Comparison of ENCODE assay signal across 16 cellular contexts in the genomic region with DNA sequence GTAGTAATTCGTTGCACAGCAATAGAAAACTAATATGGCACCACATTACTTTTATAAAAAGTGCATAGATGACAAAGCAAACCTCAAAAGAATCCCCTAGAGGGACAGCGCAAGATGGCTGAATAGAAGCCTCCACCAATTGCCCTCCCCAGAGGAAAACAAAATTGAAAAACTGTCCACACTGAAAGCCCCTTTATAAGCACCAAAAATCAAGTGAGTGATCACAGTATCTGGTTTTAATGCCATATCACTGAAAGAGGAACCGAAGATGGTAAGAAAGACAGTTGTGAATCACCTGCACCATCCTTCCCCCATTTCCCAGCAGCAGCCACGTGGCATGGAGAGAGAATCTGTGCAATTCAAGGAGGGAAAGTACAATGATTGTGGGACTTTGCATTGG.
DNase-seq lines count a peak whose midpoint lies in the region; ATAC-seq and TF ChIP-seq lines count a peak whose summit lies in the region.
"Had no signal": no experiment of that assay in that cellular context is flagged by ENCODE, and none has a peak within 500 bp of the region (broad histone marks: within the 10 kb centered on the region; RNA-seq: fewer than 3 reads in every experiment).

No MANE protein-coding gene starts in this region.

- H3K36me3 Mint-ChIP-seq in activated CD8-positive, alpha-beta T cell treated with anti-CD3 and anti-CD28 coated beads, Interleukin-2, amount 10 ng/mL, durations not matched to agents 7 days and 5 days (ENCODE audit: low read depth) = no peaks in the 10 kb centered on the region
- H3K36me3 Mint-ChIP-seq in Calu3 (ENCODE audit: insufficient read depth, unreplicated experiment) = no peaks in the 10 kb centered on the region

- POLR2A ChIA-PET in activated CD8-positive, alpha-beta T cell treated with anti-CD3 and anti-CD28 coated beads, Interleukin-2, amount 10 ng/mL, durations not matched to agents 7 days and 5 days (lab: Charles Lee) = no interaction called here

- ATAC-seq in GM18502 (IDR thresholded peaks at IDR 0.05; ENCODE audit: poor library complexity, unreplicated experiment) (peak; percentile 81), GM19463 (IDR thresholded peaks at IDR 0.05; ENCODE audit: unreplicated experiment) (peak; percentile 59), HG02884 (IDR thresholded peaks at IDR 0.05; ENCODE audit: unreplicated experiment) (peak; percentile 52), HG03558 (IDR thresholded peaks at IDR 0.05; ENCODE audit: extremely low read depth, unreplicated experiment) (peak; percentile 53)
- no peak for ATAC-seq in activated CD8-positive, alpha-beta T cell treated with anti-CD3 and anti-CD28 coated beads, Interleukin-2, amount 10 ng/mL, durations not matched to agents 7 days and 5 days
- ATAC-seq: effector memory CD8-positive, alpha-beta T cell; gastrocnemius medialis; PC-3 had no signal

- H3K4me1 Mint-ChIP-seq in activated CD8-positive, alpha-beta T cell treated with anti-CD3 and anti-CD28 coated beads, Interleukin-2, amount 10 ng/mL, durations not matched to agents 7 days and 5 days (ENCODE audit: low read depth) = no peaks in the 10 kb centered on the region
- no peaks in the 10 kb centered on the region for H3K4me1 Mint-ChIP-seq in Calu3 (ENCODE audit: low read depth, unreplicated experiment)

- H3K27ac Mint-ChIP-seq in activated CD8-positive, alpha-beta T cell treated with anti-CD3 and anti-CD28 coated beads, Interleukin-2, amount 10 ng/mL, durations not matched to agents 7 days and 5 days = no peak overlapping the region
- H3K27ac Mint-ChIP-seq in Calu3 (ENCODE audit: unreplicated experiment) = no peak overlapping the region
- H3K27ac Mint-ChIP-seq: effector memory CD8-positive, alpha-beta T cell had no signal

- no TSS peak for BruUV-seq in Calu3 (replicated peaks; lab: Mats Ljungman, UMichigan)

- CTCF ChIA-PET in activated CD8-positive, alpha-beta T cell treated with anti-CD3 and anti-CD28 coated beads, Interleukin-2, amount 10 ng/mL, durations not matched to agents 7 days and 5 days (lab: Charles Lee) = no interaction called here
- CTCF ChIA-PET in Calu3 (lab: Charles Lee) = no interaction called here

- intact Hi-C loops in Calu3 (cut with micrococcal nuclease; ENCODE audit: unreplicated experiment) = no loop called here

- H3K9me3 Mint-ChIP-seq in activated CD8-positive, alpha-beta T cell treated with anti-CD3 and anti-CD28 coated beads, Interleukin-2, amount 10 ng/mL, durations not matched to agents 7 days and 5 days (ENCODE audit: insufficient read depth) = no peaks in the 10 kb centered on the region
- no peaks in the 10 kb centered on the region for H3K9me3 Mint-ChIP-seq in Calu3 (ENCODE audit: low read depth, unreplicated experiment)

- H3K4me3 Mint-ChIP-seq in activated CD8-positive, alpha-beta T cell treated with anti-CD3 and anti-CD28 coated beads, Interleukin-2, amount 10 ng/mL, durations not matched to agents 7 days and 5 days = no peak overlapping the region
- no peak overlapping the region for H3K4me3 Mint-ChIP-seq in Calu3 (ENCODE audit: low read depth, unreplicated experiment)
- H3K4me3 Mint-ChIP-seq: effector memory CD8-positive, alpha-beta T cell had no signal

- no peak for TF ChIP-seq CTCF in Calu3 (IDR thresholded peaks at IDR 0.05; ENCODE audit: unreplicated experiment)

- H3K27me3 Mint-ChIP-seq in activated CD8-positive, alpha-beta T cell treated with anti-CD3 and anti-CD28 coated beads, Interleukin-2, amount 10 ng/mL, durations not matched to agents 7 days and 5 days (ENCODE audit: low read depth) = no peaks in the 10 kb centered on the region
- H3K27me3 Mint-ChIP-seq in Calu3 (ENCODE audit: unreplicated experiment) = no peaks in the 10 kb centered on the region
- H3K27me3 Mint-ChIP-seq: effector memory CD8-positive, alpha-beta T cell had no signal

- no peak for DNase-seq in mucosa of gallbladder (ENCODE audit: low spot score)
- DNase-seq in kidney tubule cell (ENCODE audit: low spot score) = no peak
- DNase-seq in activated CD8-positive, alpha-beta T cell treated with anti-CD3 and anti-CD28 coated beads, Interleukin-2, amount 10 ng/mL, durations not matched to agents 7 days and 5 days = no peak
- DNase-seq in Calu3 = no peak
- DNase-seq: ACHN; activated CD8-positive, alpha-beta memory T cell treated with anti-CD3 and anti-CD28 coated beads, Interleukin-2, amount 50 U/mL, for 4 hours; activated naive CD4-positive, alpha-beta T cell treated with anti-CD3 and anti-CD28 coated beads, Interleukin-2, amount 50 U/mL, for 16 hours; effector memory CD8-positive, alpha-beta T cell; gastrocnemius medialis; NCI-H1105; PC-3; WERI-Rb-1 had no signal
